17 cellular contexts compared by ENCODE assay signal in genomic region chr3:11611271-11611893, GRCh38. TPM values are rescaled to one million over a fixed set of nuclear protein-coding genes. Genes with fewer than 3 reads are reported as not detected.
DNase-seq lines count a peak whose midpoint lies in the region; ATAC-seq, FAIRE-seq and TF ChIP-seq lines count a peak whose summit lies in the region.
"Had no signal": no experiment of that assay in that cellular context is flagged by ENCODE, and none has a peak within 500 bp of the region (broad histone marks: within the 10 kb centered on the region; RNA-seq: fewer than 3 reads in every experiment).

No MANE protein-coding gene starts in this region.

- peak overlapping the region; percentile 9; the same call in 1 of the 2 replicates for H3K27ac Mint-ChIP-seq in GM23338
- H3K27ac Mint-ChIP-seq: dendritic cell treated with granulocyte-macrophage colony-stimulating factor and Interleukin-4, amounts not matched to agents 40 ng/mL and 50 ng/mL, for 4 days; T-helper 2 cell treated with Interferon-gamma antibody and Interleukin-4, amounts not matched to agents 5 μg/mL and 100 μg/mL, for 36 hours had no signal

- TF ChIP-seq CTCF in GM23338 (conservative IDR thresholded peaks at IDR 0.05; ENCODE audit: low read depth in 2 of 2) (no peak), hepatocyte (IDR thresholded peaks at IDR 0.05; ENCODE audit: poor library complexity) (no peak)

- H3K4me1 ChIP-seq in GM23338 (ENCODE audit: insufficient read depth) (peaks cover 57% of the 10 kb centered on the region), SJSA1 (replicated peaks) (peaks cover 57% of the 10 kb centered on the region), hepatocyte (ENCODE audit: insufficient read depth) (peaks cover 72% of the 10 kb centered on the region)

- peak overlapping the region; percentile 26; the same call in 1 of the 2 replicates for H3K4me2 ChIP-seq in GM23338
- peak overlapping the region; percentile 66 for H3K4me2 ChIP-seq in hepatocyte

- H3K9me3 ChIP-seq in SJSA1 (replicated peaks) (no peaks in the 10 kb centered on the region), hepatocyte (ENCODE audit: low read depth) (no peaks in the 10 kb centered on the region)
- H3K9me3 ChIP-seq: lower lobe of right lung had no signal

- H3K27me3 Mint-ChIP-seq in GM23338 (ENCODE audit: insufficient read depth, low read depth, poor library complexity): peaks cover 4% of the 10 kb centered on the region
- H3K27me3 Mint-ChIP-seq: dendritic cell treated with granulocyte-macrophage colony-stimulating factor and Interleukin-4, amounts not matched to agents 40 ng/mL and 50 ng/mL, for 4 days had no signal

- H2AFZ ChIP-seq in GM23338 (no peak overlapping the region), hepatocyte (no peak overlapping the region)

- H3K27me3 ChIP-seq in GM23338 (ENCODE audit: insufficient read depth): no peaks in the 10 kb centered on the region
- no peaks in the 10 kb centered on the region for H3K27me3 ChIP-seq in SJSA1 (replicated peaks)
- H3K27me3 ChIP-seq in hepatocyte: no peaks in the 10 kb centered on the region

- ATAC-seq in GM23338: no peak
- ATAC-seq in GM21737 (IDR thresholded peaks at IDR 0.05; ENCODE audit: unreplicated experiment): no peak
- no peak for ATAC-seq in HG02970 (IDR thresholded peaks at IDR 0.05; ENCODE audit: low FRiP score, unreplicated experiment)
- no peak for ATAC-seq in HG02973 (IDR thresholded peaks at IDR 0.05; ENCODE audit: unreplicated experiment)
- ATAC-seq: lower lobe of right lung, natural killer cell had no signal

- peaks cover 79% of the 10 kb centered on the region for H3K4me1 Mint-ChIP-seq in GM23338

- H3K79me2 ChIP-seq in GM23338 (replicated peaks; ENCODE audit: insufficient read depth) (peaks cover 100% of the 10 kb centered on the region), hepatocyte (peaks cover 99% of the 10 kb centered on the region)

- WGBS in hepatocyte (ENCODE audit: low lambda C conversion rate, missing lambda C conversion rate): 65% methylated on average over 10 of the region's 10 CpGs

- no peak overlapping the region for H3K4me3 ChIP-seq in GM23338
- H3K4me3 ChIP-seq in SJSA1: no peak overlapping the region
- no peak overlapping the region for H3K4me3 ChIP-seq in hepatocyte
- H3K4me3 ChIP-seq: lower lobe of right lung had no signal

- H3K4me3 Mint-ChIP-seq in GM23338: no peak overlapping the region; the same call in 2 of the 3 replicates
- H3K4me3 Mint-ChIP-seq: dendritic cell treated with granulocyte-macrophage colony-stimulating factor and Interleukin-4, amounts not matched to agents 40 ng/mL and 50 ng/mL, for 4 days; T-helper 2 cell treated with Interferon-gamma antibody and Interleukin-4, amounts not matched to agents 5 μg/mL and 100 μg/mL, for 36 hours had no signal

- H3F3A ChIP-seq in GM23338 (replicated peaks; ENCODE audit: low read depth): no peaks in the 10 kb centered on the region

- no peak for FAIRE-seq in frontal cortex (lab: Jason Lieb, UNC)

- no peaks in the 10 kb centered on the region for H3K36me3 ChIP-seq in GM23338 (ENCODE audit: insufficient read depth)
- H3K36me3 ChIP-seq in SJSA1: peaks cover 6% of the 10 kb centered on the region; the same call in 1 of the 2 replicates
- no peaks in the 10 kb centered on the region for H3K36me3 ChIP-seq in hepatocyte (replicated peaks; ENCODE audit: insufficient read depth, low read depth)
- H3K36me3 ChIP-seq: lower lobe of right lung had no signal

- no peaks in the 10 kb centered on the region for H3K9me3 Mint-ChIP-seq in GM23338
- H3K9me3 Mint-ChIP-seq: dendritic cell treated with granulocyte-macrophage colony-stimulating factor and Interleukin-4, amounts not matched to agents 40 ng/mL and 50 ng/mL, for 4 days; natural killer cell; T-helper 2 cell treated with Interferon-gamma antibody and Interleukin-4, amounts not matched to agents 5 μg/mL and 100 μg/mL, for 36 hours had no signal

- DNase-seq in GM23338 (ENCODE audit: low spot score) (no peak), SJSA1 (ENCODE audit: low read depth in 1 of 2, low spot score in 2 of 2) (peak in 1 of 2 experiments; percentile 27), hepatocyte (ENCODE audit: low spot score) (no peak), retina (peak; percentile 66), frontal cortex (ENCODE audit: low spot score in 2 of 2) (no peak)
- DNase-seq: activated CD4-positive, alpha-beta T cell treated with anti-CD3 and anti-CD28 coated beads for 1 hour; activated effector memory CD4-positive, alpha-beta T cell treated with anti-CD3 and anti-CD28 coated beads, Interleukin-2, amount 50 U/mL, for 16 hours; lower lobe of right lung; natural killer cell; NCI-H1694 treated with DMSO at 0.1 percent for 48 hours; NCI-H345; SHP77 had no signal

- no peaks in the 10 kb centered on the region for H3K9me2 ChIP-seq in GM23338 (ENCODE audit: insufficient read depth)
- no peaks in the 10 kb centered on the region for H3K9me2 ChIP-seq in hepatocyte (replicated peaks; ENCODE audit: insufficient read depth)

- H4K20me1 ChIP-seq in GM23338 (replicated peaks; ENCODE audit: insufficient read depth) (peaks cover 41% of the 10 kb centered on the region), hepatocyte (ENCODE audit: insufficient read depth, poor library complexity, severe bottlenecking) (peaks cover 90% of the 10 kb centered on the region)

- H3K27ac ChIP-seq in GM23338 (ENCODE audit: low read depth): no peak overlapping the region
- H3K27ac ChIP-seq in SJSA1: peak overlapping the region; percentile 82; the same call in 1 of the 2 replicates
- H3K27ac ChIP-seq in hepatocyte: peak overlapping the region; percentile 79
- H3K27ac ChIP-seq: lower lobe of right lung had no signal

- H3K36me3 Mint-ChIP-seq in GM23338 (ENCODE audit: low read depth): peaks cover 5% of the 10 kb centered on the region
- H3K36me3 Mint-ChIP-seq: natural killer cell had no signal

TF ChIP-seq in GM23338, 12 proteins besides CTCF, POLR2A, EP300 and RAD21 (continues in another document):
- no peak for TF ChIP-seq STAT1 (IDR thresholded peaks at IDR 0.05; ENCODE audit: unreplicated experiment)
- TF ChIP-seq ZNF462 (CRISPR knock-in tag; IDR thresholded peaks at IDR 0.05): no peak
- no peak for TF ChIP-seq EZH2phosphoT487 (IDR thresholded peaks at IDR 0.05; ENCODE audit: unreplicated experiment)
- TF ChIP-seq ZNF114 (CRISPR knock-in tag; IDR thresholded peaks at IDR 0.05): no peak

RNA-seq across cellular contexts. Expression of gene VGLL4, which starts 32.3 kb away (rescaled TPM):
- 39.1 and 45.9 TPM in 2 replicates for total RNA-seq in GM23338 (2014; rRNA removed; shearing (Covaris generic))
- polyA plus RNA-seq in GM23338 (2016; fragmentation: Nextera tagmentation; extraction: Ambion mirVana): 20.8 and 23.2 TPM in 2 replicates
- 14.7 and 26.9 TPM in 2 replicates for total RNA-seq in SJSA1 (2014; rRNA removed; shearing (Covaris generic))
- 99.3 and 109 TPM in 2 replicates for total RNA-seq in hepatocyte
- polyA plus RNA-seq in hepatocyte: 57.9 and 70.5 TPM in 2 replicates
- total RNA-seq in frontal cortex: 83.2 TPM
